In genomic region chr15:81338422-81339007, GRCh38 we compare ENCODE assay signal across 11 cellular contexts. TPM values are rescaled to one million over a fixed set of nuclear protein-coding genes. Genes with fewer than 3 reads are reported as not detected.
A peak's percentile ranks its signal among the peaks of the same experiment; 100 is the strongest.
DNase-seq lines count a peak whose midpoint lies in the region; ATAC-seq, FAIRE-seq and TF ChIP-seq lines count a peak whose summit lies in the region.
"Had no signal": no experiment of that assay in that cellular context is flagged by ENCODE, and none has a peak within 500 bp of the region (broad histone marks: within the 10 kb centered on the region; RNA-seq: fewer than 3 reads in every experiment).

No MANE protein-coding gene starts in this region.

- ATAC-seq in thoracic aorta (ENCODE audit: insufficient number of reproducible peaks, low FRiP score, low read depth), result peak; percentile 77
- ATAC-seq in activated CD4-positive, alpha-beta T cell treated with anti-CD3 and anti-CD28 coated beads for 36 hours, result no peak

- H3K79me2 ChIP-seq in astrocyte (ENCODE audit: insufficient read depth, low read length), result no peaks in the 10 kb centered on the region

- peak overlapping the region; percentile 24 for H3K4me2 ChIP-seq in astrocyte (ENCODE audit: low read length)

- peaks cover 10% of the 10 kb centered on the region for H3K4me1 Mint-ChIP-seq in astrocyte (ENCODE audit: low read depth, unreplicated experiment)
- H3K4me1 Mint-ChIP-seq in activated CD4-positive, alpha-beta T cell treated with anti-CD3 and anti-CD28 coated beads for 36 hours, result peaks cover 5% of the 10 kb centered on the region

- CTCF ChIA-PET in activated CD4-positive, alpha-beta T cell treated with anti-CD3 and anti-CD28 coated beads for 36 hours (lab: Charles Lee), result interaction anchor here (0.6 to 7.2 kb wide), 2 partner anchors 65 to 98 kb away, joined by 4 to 63 read pairs; no protein-coding TSS in a partner anchor

- H2AFZ ChIP-seq in astrocyte (ENCODE audit: low read depth, low read length), result no peak overlapping the region

- H3K27ac ChIP-seq in astrocyte (ENCODE audit: low read depth, low read length) (no peak overlapping the region), right atrium auricular region (peak overlapping the region; percentile 38 to 62), thoracic aorta (peak overlapping the region in 1 of 2 donors; percentile 42)
- H3K27ac ChIP-seq: cardiac muscle cell had no signal

- POLR2A ChIA-PET in activated CD4-positive, alpha-beta T cell treated with anti-CD3 and anti-CD28 coated beads for 36 hours (lab: Charles Lee), result no interaction called here

- H3K27me3 ChIP-seq in astrocyte (ENCODE audit: insufficient read depth, low read length) (peaks cover 6% of the 10 kb centered on the region), right atrium auricular region (no peaks in the 10 kb centered on the region), thoracic aorta (replicated peaks; ENCODE audit: insufficient read depth) (no peaks in the 10 kb centered on the region)
- H3K27me3 ChIP-seq: cardiac muscle cell had no signal

- no peak overlapping the region for H3K9ac ChIP-seq in astrocyte (ENCODE audit: low read length)

- peak; percentile 85 for FAIRE-seq in astrocyte (lab: Jason Lieb, UNC)

- H3K4me3 ChIP-seq in astrocyte (ENCODE audit: insufficient read depth, low read depth, low read length) (no peak overlapping the region), right atrium auricular region (no peak overlapping the region), thoracic aorta (peak overlapping the region; percentile 38)
- H3K4me3 ChIP-seq: cardiac muscle cell had no signal

- H3K4me1 ChIP-seq in astrocyte (ENCODE audit: insufficient read depth, low read length) (peaks cover 9% of the 10 kb centered on the region), right atrium auricular region (peaks cover 0 to 14% of the 10 kb centered on the region in 2 donors), thoracic aorta (ENCODE audit: control insufficient read depth in 1 of 2, low read depth in 2 of 2) (peaks cover 13 to 17% of the 10 kb centered on the region in 2 donors)

- H3K27ac Mint-ChIP-seq in astrocyte (ENCODE audit: unreplicated experiment), result no peak overlapping the region
- H3K27ac Mint-ChIP-seq in activated CD4-positive, alpha-beta T cell treated with anti-CD3 and anti-CD28 coated beads for 36 hours, result no peak overlapping the region

- peak; percentile 86 for DNase-seq in HS-27A (ENCODE audit: low read depth)
- DNase-seq in astrocyte (ENCODE audit: low read depth), result peak; percentile 96
- DNase-seq in right atrium auricular region (ENCODE audit: low spot score), result peak; percentile 75
- DNase-seq in thoracic aorta (ENCODE audit: low spot score), result peak; percentile 9
- DNase-seq in activated naive CD4-positive, alpha-beta T cell (lab: John Stamatoyannopoulos, UW), result no peak
- DNase-seq in activated effector memory CD4-positive, alpha-beta T cell treated with Interleukin-2 at 50 U/mL for 16 hours, result no peak
- DNase-seq in NCI-H524 (lab: John Stamatoyannopoulos, UW), result no peak
- no peak for DNase-seq in activated CD4-positive, alpha-beta T cell treated with anti-CD3 and anti-CD28 coated beads for 36 hours
- DNase-seq: NCI-H2029 had no signal

- H3K36me3 ChIP-seq in astrocyte (ENCODE audit: insufficient read depth, low read length) (no peaks in the 10 kb centered on the region), right atrium auricular region (no peaks in the 10 kb centered on the region), thoracic aorta (no peaks in the 10 kb centered on the region)
- H3K36me3 ChIP-seq: cardiac muscle cell had no signal

- intact Hi-C loops in activated CD4-positive, alpha-beta T cell treated with anti-CD3 and anti-CD28 coated beads for 36 hours (cut with DNase I, micrococcal nuclease), result loop anchor here in 1 of 2 experiments (10.0 kb wide), 1 partner anchor 234 kb away; no protein-coding TSS in a partner anchor

- H3K27me3 Mint-ChIP-seq in astrocyte (ENCODE audit: low read depth, unreplicated experiment), result peaks cover 2% of the 10 kb centered on the region
- H3K27me3 Mint-ChIP-seq in activated CD4-positive, alpha-beta T cell treated with anti-CD3 and anti-CD28 coated beads for 36 hours, result no peaks in the 10 kb centered on the region

- H4K20me1 ChIP-seq in astrocyte (ENCODE audit: insufficient read depth, low read length), result no peaks in the 10 kb centered on the region

- H3K9me3 ChIP-seq in astrocyte (ENCODE audit: insufficient read depth, low read depth, low read length), result no peaks in the 10 kb centered on the region
- H3K9me3 ChIP-seq in right atrium auricular region, result no peaks in the 10 kb centered on the region
- H3K9me3 ChIP-seq in thoracic aorta, result no peaks in the 10 kb centered on the region

- no peaks in the 10 kb centered on the region for H3K36me3 Mint-ChIP-seq in astrocyte (ENCODE audit: low read depth, unreplicated experiment)
- no peaks in the 10 kb centered on the region for H3K36me3 Mint-ChIP-seq in activated CD4-positive, alpha-beta T cell treated with anti-CD3 and anti-CD28 coated beads for 36 hours (ENCODE audit: low read depth)

- no peak for TF ChIP-seq CTCF in astrocyte (IDR thresholded peaks at IDR 0.05; ENCODE audit: insufficient read depth, low read depth, low read length)
- TF ChIP-seq CTCF in right atrium auricular region (IDR thresholded peaks at IDR 0.05), result no peak
- TF ChIP-seq CTCF in thoracic aorta (IDR thresholded peaks at IDR 0.05), result no peak

- H3K9me3 Mint-ChIP-seq in astrocyte (ENCODE audit: unreplicated experiment), result no peaks in the 10 kb centered on the region
- no peaks in the 10 kb centered on the region for H3K9me3 Mint-ChIP-seq in activated CD4-positive, alpha-beta T cell treated with anti-CD3 and anti-CD28 coated beads for 36 hours (ENCODE audit: low read depth)

- no peak overlapping the region for H3K4me3 Mint-ChIP-seq in astrocyte (ENCODE audit: unreplicated experiment)
- no peak overlapping the region for H3K4me3 Mint-ChIP-seq in activated CD4-positive, alpha-beta T cell treated with anti-CD3 and anti-CD28 coated beads for 36 hours

RNA-seq across cellular contexts. Expression of gene STARD5, which starts 14.6 kb away (rescaled TPM):
- total RNA-seq in astrocyte, result 5.5 and 5.8 TPM in 2 replicates
- total RNA-seq in right atrium auricular region, result 1 to 10 TPM; 2.2 to 3.0 TPM
- total RNA-seq in thoracic aorta, result 10 to 100 TPM in 1 of 2 donors, 1 to 10 TPM in 1; 7.3 to 14.9 TPM
- 1 to 10 TPM; 8.9 to 9.2 TPM for total RNA-seq in activated CD4-positive, alpha-beta T cell treated with anti-CD3 and anti-CD28 coated beads for 36 hours

RNA-seq across cellular contexts. Expression of gene TMC3, which starts 35.5 kb away (rescaled TPM):
- 0.22 and 0.52 TPM in 2 replicates for total RNA-seq in astrocyte
- not detected for total RNA-seq in right atrium auricular region
- total RNA-seq in thoracic aorta, result under 1 TPM in 1 of 2 donors, not detected in 1; 0.54 TPM
- total RNA-seq in activated CD4-positive, alpha-beta T cell treated with anti-CD3 and anti-CD28 coated beads for 36 hours, result not detected
- total RNA-seq: mesenteric fat pad had no signal

Comparison
In these comparisons a context has a peak if more than half of its experiments do, and no peak if none do; other contexts are left out.
1. DNase-seq: peak in HS-27A (single experiment), astrocyte (single experiment), right atrium auricular region (single experiment) and thoracic aorta (single experiment); none in activated naive CD4-positive, alpha-beta T cell (0 of 4), activated effector memory CD4-positive, alpha-beta T cell treated with Interleukin-2 at 50 U/mL for 16 hours (single experiment), NCI-H524 (0 of 2) and activated CD4-positive, alpha-beta T cell treated with anti-CD3 and anti-CD28 coated beads for 36 hours (single experiment).